ENCODE assay signal across 8 cellular contexts in the genomic region with DNA sequence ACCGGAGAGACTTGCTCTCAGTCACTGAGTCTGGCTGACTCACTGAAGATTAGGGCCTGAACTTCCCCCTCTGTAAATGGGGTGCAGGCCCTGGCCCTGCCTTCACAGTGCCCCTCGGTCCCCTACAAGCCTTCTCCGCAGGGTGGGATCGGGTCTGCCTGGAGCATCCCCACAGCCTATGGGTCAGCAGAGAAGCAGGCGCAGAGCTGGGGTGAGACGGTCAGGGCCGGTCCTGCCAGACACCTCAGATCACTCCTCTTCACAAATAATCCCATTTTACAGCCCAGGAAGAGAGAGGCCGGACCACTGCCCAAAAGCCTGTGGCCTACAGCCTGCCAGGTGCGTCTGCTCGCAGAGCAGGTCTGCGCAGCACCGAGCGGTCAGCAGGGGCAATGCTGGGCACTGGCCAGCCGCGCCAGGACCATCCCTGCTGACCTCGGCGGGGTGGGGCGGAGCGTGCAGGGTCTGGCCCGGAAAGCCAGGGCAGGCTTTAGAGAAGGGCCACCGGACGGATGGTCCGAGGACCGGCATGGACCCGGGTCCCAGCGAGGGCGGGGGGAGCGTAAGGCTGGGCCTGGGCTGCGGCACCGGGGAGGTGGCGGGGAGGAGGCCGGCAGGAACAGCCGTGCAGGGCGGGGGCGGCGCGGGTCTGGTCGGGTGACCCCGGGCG. TPM values are rescaled to one million over a fixed set of nuclear protein-coding genes. Genes with fewer than 3 reads are reported as not detected.
DNase-seq lines count a peak whose midpoint lies in the region; ATAC-seq and TF ChIP-seq lines count a peak whose summit lies in the region.

No MANE protein-coding gene starts in this region.

- H3K36me3 ChIP-seq in rectal smooth muscle tissue (ENCODE audit: control insufficient read depth, insufficient read depth, low read length), result no peaks in the 10 kb centered on the region

- peaks cover 3% of the 10 kb centered on the region for H3K4me1 ChIP-seq in rectal smooth muscle tissue (ENCODE audit: control insufficient read depth, insufficient read depth, low read length)

- in situ Hi-C loops in Caki2 (cut with HindIII; ENCODE audit: low pct_unique_long_range_greater_than_20kb, low sequenced_read_pairs), result no loop called here

- H3K9ac ChIP-seq in rectal smooth muscle tissue (ENCODE audit: low read length), result no peak overlapping the region

- H3K4me3 ChIP-seq in WI38 (ENCODE audit: low read depth, low read length), result 0 out of 2 replicates have a peak overlapping the region, but pooled peaks have one; percentile 31
- H3K4me3 ChIP-seq in rectal smooth muscle tissue (ENCODE audit: low read length), result peak overlapping the region; percentile 57

- ATAC-seq in Right ventricle myocardium superior (ENCODE audit: poor library complexity), result no peak

- peak; percentile 39 for DNase-seq in Caki2 (ENCODE audit: low read depth)
- peak; percentile 55 for DNase-seq in Right ventricle myocardium superior
- no peak for DNase-seq in ecto neural progenitor cell (ENCODE audit: low spot score)
- DNase-seq in NOMO-1 treated with DMSO at 0.1 percent for 48 hours (lab: John Stamatoyannopoulos, UW; ENCODE audit: unreplicated experiment), result no peak
- DNase-seq in glomerular visceral epithelial cell (ENCODE audit: extremely low spot score), result no peak
- DNase-seq in cerebellar nuclear complex (lab: John Stamatoyannopoulos, UW), result no peak

- no peak for TF ChIP-seq CTCF in WI38 (IDR thresholded peaks at IDR 0.05; ENCODE audit: low read depth, low read length)

- peaks cover 7% of the 10 kb centered on the region for H3K27me3 ChIP-seq in rectal smooth muscle tissue (ENCODE audit: control insufficient read depth, insufficient read depth, low read length)

- intact Hi-C loops in Right ventricle myocardium superior (cut with DNase I), result no loop called here

- H3K27ac ChIP-seq in rectal smooth muscle tissue (ENCODE audit: low read depth, low read length), result no peak overlapping the region

RNA-seq across cellular contexts. Expression of a gene that starts 0.5 kb away (rescaled TPM):
- total RNA-seq in Caki2 (2014; rRNA removed; shearing (Covaris generic); ENCODE audit: low replicate concordance), result 37.8 and 46.2 TPM in 2 replicates
- 123 TPM for total RNA-seq in Right ventricle myocardium superior

RNA-seq across cellular contexts. Expression of a gene that starts 9.6 kb away (rescaled TPM):
- total RNA-seq in Caki2 (2014; rRNA removed; shearing (Covaris generic); ENCODE audit: low replicate concordance), result 11.2 and 12.3 TPM in 2 replicates
- not detected for total RNA-seq in Right ventricle myocardium superior

RNA-seq across cellular contexts. Expression of a gene that starts 46.8 kb away (rescaled TPM):
- 0.68 TPM in 1 of 2 replicates, not detected in the other for total RNA-seq in Caki2 (2014; rRNA removed; shearing (Covaris generic); ENCODE audit: low replicate concordance)
- total RNA-seq in Right ventricle myocardium superior, result 3.2 TPM

Comparison
In these comparisons a context has a peak if more than half of its experiments do, and no peak if none do; other contexts are left out.
1. DNase-seq: peak in Caki2 (single experiment) and Right ventricle myocardium superior (single experiment); none in ecto neural progenitor cell (single experiment), NOMO-1 treated with DMSO at 0.1 percent for 48 hours (single experiment), glomerular visceral epithelial cell (single experiment) and cerebellar nuclear complex (0 of 2).
2. RNA of a gene that starts 9.6 kb away (total RNA-seq): 11.2 to 12.3 TPM in Caki2; not detected in Right ventricle myocardium superior (single experiment); every median in the first group is over 10 times any median in the second.